14 cellular contexts compared by ENCODE assay signal in the genomic region with DNA sequence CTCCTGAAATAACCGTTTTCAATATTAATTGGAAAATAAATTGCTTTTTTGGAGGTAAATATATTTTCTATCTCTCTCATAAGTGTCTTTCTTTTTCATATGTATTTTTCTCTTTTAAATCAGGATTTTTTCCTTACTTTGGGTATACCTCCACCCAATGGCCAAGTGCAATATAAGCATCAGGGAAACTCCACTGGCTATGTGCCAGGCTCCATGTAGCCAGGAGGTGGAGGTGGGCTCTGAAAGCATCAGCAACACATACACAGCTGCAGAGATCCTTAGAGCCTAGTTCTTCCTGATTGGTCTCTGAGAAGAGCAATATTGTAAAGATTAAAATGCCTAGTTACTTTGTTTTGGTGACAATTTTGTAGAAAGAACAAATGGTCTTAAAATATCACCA. TPM values are rescaled to one million over a fixed set of nuclear protein-coding genes. Genes with fewer than 3 reads are reported as not detected.
DNase-seq lines count a peak whose midpoint lies in the region; ATAC-seq and TF ChIP-seq lines count a peak whose summit lies in the region.
"Had no signal": no experiment of that assay in that cellular context is flagged by ENCODE, and none has a peak within 500 bp of the region (broad histone marks: within the 10 kb centered on the region; RNA-seq: fewer than 3 reads in every experiment).

No MANE protein-coding gene starts in this region.

- peaks cover 27% of the 10 kb centered on the region for H3K27me3 Mint-ChIP-seq in activated CD4-positive, alpha-beta T cell treated with anti-CD3 and anti-CD28 coated beads for 36 hours

- no peak for ATAC-seq in activated CD4-positive, alpha-beta T cell treated with anti-CD3 and anti-CD28 coated beads for 36 hours
- no peak for ATAC-seq in HG02763 (IDR thresholded peaks at IDR 0.05; ENCODE audit: unreplicated experiment)
- ATAC-seq: stimulated activated naive B cell treated with anti-CD40 and anti-IgM and Interleukin-4, amounts not matched to agents 10 μg/mL and 1 μg/mL and 100 μg/mL, for 72 hours had no signal

- WGBS in thyroid gland, 2 donors, result 69 to 84% methylated on average over 1 of the region's 1 CpG

- H3K4me1 Mint-ChIP-seq in activated CD4-positive, alpha-beta T cell treated with anti-CD3 and anti-CD28 coated beads for 36 hours, result peaks cover 11% of the 10 kb centered on the region

- no peak overlapping the region for H3K27ac Mint-ChIP-seq in activated CD4-positive, alpha-beta T cell treated with anti-CD3 and anti-CD28 coated beads for 36 hours
- H3K27ac Mint-ChIP-seq: activated B cell treated with CpG ODN at 0.5 μM for 24 hours; B cell; memory B cell; stimulated activated naive B cell treated with anti-CD40 and anti-IgM and Interleukin-4, amounts not matched to agents 10 μg/mL and 1 μg/mL and 100 μg/mL, for 72 hours had no signal

- TF ChIP-seq CTCF in LNCaP clone FGC (IDR thresholded peaks at IDR 0.05; ENCODE audit: control insufficient read depth, extremely low read depth, insufficient read depth) (0 out of 2 replicates have a peak, but pooled peaks have one; percentile 6), thyroid gland (IDR thresholded peaks at IDR 0.05) (no peak)

- POLR2A ChIA-PET in activated CD4-positive, alpha-beta T cell treated with anti-CD3 and anti-CD28 coated beads for 36 hours (lab: Charles Lee), result no interaction called here

- H3K27ac ChIP-seq in SJCRH30, result no peak overlapping the region
- H3K27ac ChIP-seq in thyroid gland, result no peak overlapping the region

- no peaks in the 10 kb centered on the region for H3K9me3 Mint-ChIP-seq in activated CD4-positive, alpha-beta T cell treated with anti-CD3 and anti-CD28 coated beads for 36 hours (ENCODE audit: low read depth)
- H3K9me3 Mint-ChIP-seq: activated B cell treated with CpG ODN at 0.5 μM for 24 hours had no signal

- DNase-seq in COLO829 (ENCODE audit: low spot score), result peak; percentile 6
- no peak for DNase-seq in LNCaP clone FGC (ENCODE audit: low read depth)
- peak; percentile 13 to 44 for DNase-seq in SJCRH30
- DNase-seq in head of caudate nucleus, result peak in 35 of 42 donors; percentile 8 to 71 (median 41)
- DNase-seq in activated CD4-positive, alpha-beta T cell treated with anti-CD3 and anti-CD28 coated beads for 36 hours, result no peak
- DNase-seq in SW480 (ENCODE audit: low spot score), result no peak
- no peak for DNase-seq in thyroid gland
- DNase-seq: activated B cell treated with CpG ODN at 0.5 μM for 24 hours; hippocampal formation; stimulated activated CD4-positive, alpha-beta T cell treated with anti-CD3 and anti-CD28 coated beads, Interleukin-1b, Interleukin-23, amount 100 ng/mL, for 48 hours; stimulated activated naive B cell treated with anti-CD40 and anti-IgM and Interleukin-4, amounts not matched to agents 10 μg/mL and 1 μg/mL and 100 μg/mL, for 72 hours had no signal

- CTCF ChIA-PET in activated CD4-positive, alpha-beta T cell treated with anti-CD3 and anti-CD28 coated beads for 36 hours (lab: Charles Lee), result no interaction called here

- H3K9me3 ChIP-seq in SJCRH30 (replicated peaks), result no peaks in the 10 kb centered on the region
- H3K9me3 ChIP-seq in thyroid gland, result no peaks in the 10 kb centered on the region

- H3K27me3 ChIP-seq in SJCRH30, result peaks cover 3% of the 10 kb centered on the region; the same call in 1 of the 2 replicates
- H3K27me3 ChIP-seq in thyroid gland, result peaks cover 7% of the 10 kb centered on the region

- TF ChIP-seq POLR2A in thyroid gland (IDR thresholded peaks at IDR 0.05), result no peak

- no peak overlapping the region for H3K4me3 Mint-ChIP-seq in activated CD4-positive, alpha-beta T cell treated with anti-CD3 and anti-CD28 coated beads for 36 hours
- H3K4me3 Mint-ChIP-seq: activated B cell treated with CpG ODN at 0.5 μM for 24 hours; B cell; memory B cell; stimulated activated naive B cell treated with anti-CD40 and anti-IgM and Interleukin-4, amounts not matched to agents 10 μg/mL and 1 μg/mL and 100 μg/mL, for 72 hours had no signal

- H3K4me1 ChIP-seq in SJCRH30 (no peaks in the 10 kb centered on the region), thyroid gland (peaks cover 5 to 7% of the 10 kb centered on the region in 2 donors)

- no peaks in the 10 kb centered on the region for H3K36me3 Mint-ChIP-seq in activated CD4-positive, alpha-beta T cell treated with anti-CD3 and anti-CD28 coated beads for 36 hours (ENCODE audit: low read depth)

- H3K36me3 ChIP-seq in SJCRH30, result no peaks in the 10 kb centered on the region
- no peaks in the 10 kb centered on the region for H3K36me3 ChIP-seq in thyroid gland

- intact Hi-C loops in head of caudate nucleus (cut with DNase I) (no loop called here), thyroid gland (cut with DNase I) (no loop called here)
- intact Hi-C loops in activated CD4-positive, alpha-beta T cell treated with anti-CD3 and anti-CD28 coated beads for 36 hours (cut with DNase I, micrococcal nuclease), result no loop called here

- no peak overlapping the region for H3K4me3 ChIP-seq in LNCaP clone FGC (ENCODE audit: low read depth, low read length)
- no peak overlapping the region for H3K4me3 ChIP-seq in SJCRH30
- H3K4me3 ChIP-seq in thyroid gland (replicated peaks in 1 of 3), result no peak overlapping the region

RNA-seq across cellular contexts. Expression of a gene that starts 3.4 kb away (rescaled TPM):
- not detected in 2 replicates for total RNA-seq in SJCRH30 (2014; rRNA removed; shearing (Covaris generic))
- total RNA-seq in activated CD4-positive, alpha-beta T cell treated with anti-CD3 and anti-CD28 coated beads for 36 hours, result not detected
- under 1 TPM in 2 of 4 donors, not detected in 2; 0.13 to 0.46 TPM for total RNA-seq in thyroid gland
- total RNA-seq: activated B cell treated with CpG ODN at 0.5 μM for 24 hours, B cell had no signal

Comparison
In these comparisons a context has a peak if more than half of its experiments do, and no peak if none do; other contexts are left out.
1. DNase-seq: peak in COLO829 (single experiment), SJCRH30 (2 of 2) and head of caudate nucleus (35 of 42); none in LNCaP clone FGC (single experiment), activated CD4-positive, alpha-beta T cell treated with anti-CD3 and anti-CD28 coated beads for 36 hours (single experiment), SW480 (single experiment) and thyroid gland (0 of 2).